9 cellular contexts compared by ENCODE assay signal in the genomic region with DNA sequence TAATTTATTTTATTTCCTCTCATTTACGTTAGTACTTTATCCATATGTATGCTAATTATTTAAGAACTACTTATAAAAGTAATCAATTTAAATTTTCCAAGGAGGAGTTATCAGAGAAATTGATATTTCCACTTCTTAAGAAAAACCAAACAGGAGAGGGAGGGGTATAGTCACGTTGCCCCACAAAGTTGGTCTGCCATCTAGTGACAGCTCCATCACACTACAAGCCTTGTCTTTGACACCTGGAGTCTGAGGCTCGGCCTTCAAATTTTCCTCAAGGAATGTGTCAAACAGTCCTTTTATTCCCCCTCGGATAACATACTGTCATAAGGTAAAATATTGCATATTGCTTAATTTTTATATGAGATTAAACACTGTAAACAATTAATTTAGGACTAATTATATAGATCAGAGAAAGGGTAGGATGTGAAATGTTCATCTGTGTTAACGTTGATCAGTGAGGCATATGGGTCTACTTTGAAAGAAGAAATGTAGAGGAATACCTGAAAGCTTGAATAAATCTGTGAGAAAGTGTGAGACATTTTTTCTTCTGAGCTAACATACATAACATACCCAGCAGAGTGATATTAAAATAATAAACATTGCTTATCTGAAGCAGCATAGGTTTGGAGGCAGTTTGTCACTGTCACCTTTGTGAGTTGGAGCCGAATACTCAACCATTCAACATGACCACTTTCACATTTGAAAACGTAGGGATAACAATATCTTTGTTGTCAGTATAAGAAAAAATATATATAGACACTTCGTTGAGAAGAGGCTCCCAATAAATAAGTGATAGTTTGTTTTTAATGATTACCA.
DNase-seq lines count a peak whose midpoint lies in the region; ATAC-seq and TF ChIP-seq lines count a peak whose summit lies in the region.
"Had no signal": no experiment of that assay in that cellular context is flagged by ENCODE, and none has a peak within 500 bp of the region (broad histone marks: within the 10 kb centered on the region; RNA-seq: fewer than 3 reads in every experiment).

No MANE protein-coding gene starts in this region.

- peaks cover 0 to 3% of the 10 kb centered on the region in 2 donors for H3K4me1 ChIP-seq in gastrocnemius medialis

- intact Hi-C loops in gastrocnemius medialis (cut with DNase I; ENCODE audit: low total_unique reads): no loop called here

- ATAC-seq in GM21786 (IDR thresholded peaks at IDR 0.05; ENCODE audit: unreplicated experiment) (peak; percentile 97), gastrocnemius medialis (no peak)
- ATAC-seq: right cardiac atrium had no signal

- no peak overlapping the region for H3K27ac ChIP-seq in gastrocnemius medialis

- no peaks in the 10 kb centered on the region for H3K9me3 ChIP-seq in gastrocnemius medialis

- DNase-seq in AG08395 (ENCODE audit: low spot score) (peak; percentile 46), ELF-1 (ENCODE audit: low read depth, low spot score) (peak; percentile 50), HUDEP-2 (lab: John Stamatoyannopoulos, UW; ENCODE audit: unreplicated experiment in 76 of 76) (peak in 69 of 76 experiments; percentile 1 to 79 (median 42)), SKM-1 (lab: John Stamatoyannopoulos, UW; ENCODE audit: unreplicated experiment) (peak; percentile 50), fibroblast of the aortic adventitia (ENCODE audit: low read depth) (peak; percentile 63), gastrocnemius medialis (no peak), T-helper 9 cell (no peak)

- TF ChIP-seq POLR2A in gastrocnemius medialis (IDR thresholded peaks at IDR 0.05): no peak

- no peak overlapping the region for H3K4me3 ChIP-seq in fibroblast of the aortic adventitia (ENCODE audit: low read depth, low read length)
- no peak overlapping the region for H3K4me3 ChIP-seq in gastrocnemius medialis

- H3K36me3 ChIP-seq in gastrocnemius medialis: no peaks in the 10 kb centered on the region

- in situ Hi-C loops in gastrocnemius medialis (cut with MboI; ENCODE audit: low sequenced_read_pairs in 4 of 4): no loop called here

- no peaks in the 10 kb centered on the region for H3K27me3 ChIP-seq in gastrocnemius medialis

- TF ChIP-seq CTCF in fibroblast of the aortic adventitia (IDR thresholded peaks at IDR 0.05; ENCODE audit: insufficient read depth, low read length) (peak; percentile 84), gastrocnemius medialis (IDR thresholded peaks at IDR 0.05 in 4 of 5, conservative IDR thresholded peaks at IDR 0.05 in 1 of 5) (peak in 4 of 5 experiments; percentile 7 to 47 (median 36))

Comparison
In these comparisons a context has a peak if more than half of its experiments do, and no peak if none do; other contexts are left out.
1. DNase-seq: peak in AG08395 (single experiment), ELF-1 (single experiment), HUDEP-2 (69 of 76), SKM-1 (single experiment) and fibroblast of the aortic adventitia (single experiment); none in gastrocnemius medialis (0 of 2) and T-helper 9 cell (single experiment).